ENCODE assay signal across 31 cellular contexts in the genomic region with DNA sequence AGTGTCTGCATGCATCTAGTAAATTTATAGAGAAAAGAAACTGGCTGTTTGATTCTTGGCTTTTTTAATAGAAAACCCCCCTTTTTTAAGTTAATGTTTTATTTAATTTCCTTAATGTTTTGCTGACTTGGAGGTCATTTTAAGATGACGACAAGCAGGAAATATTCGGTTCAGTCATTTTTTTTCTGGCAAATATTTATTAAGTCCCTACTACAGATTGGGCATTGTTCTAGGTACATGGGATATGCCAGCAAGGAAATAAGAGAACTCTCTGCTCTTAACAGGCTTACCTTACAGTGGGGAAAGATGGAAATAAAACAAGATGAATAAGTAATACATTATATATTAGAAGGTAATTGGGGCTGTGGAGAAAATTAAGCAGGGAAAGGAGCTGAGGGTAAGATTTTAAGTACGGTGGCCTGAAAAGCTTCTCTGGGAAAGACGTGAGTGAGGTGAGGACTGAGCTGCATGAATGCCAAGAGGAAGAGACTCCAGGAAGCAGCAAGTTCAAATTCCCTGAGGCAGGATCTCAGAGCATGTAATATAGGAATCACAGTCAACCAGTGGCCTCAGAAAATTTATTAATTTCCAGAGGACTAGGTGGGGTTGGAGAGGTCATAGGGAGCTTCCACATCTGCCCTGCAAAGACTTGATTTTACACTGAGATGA.
"Had no signal": no experiment of that assay in that cellular context is flagged by ENCODE, and none has a peak within 500 bp of the region (broad histone marks: within the 10 kb centered on the region; RNA-seq: fewer than 3 reads in every experiment).

No MANE protein-coding gene starts in this region.

- H3K27me3 ChIP-seq: cardiac muscle cell, colonic mucosa, ovary, right lobe of liver, transverse colon had no signal

- H3K27ac ChIP-seq: cardiac muscle cell, colonic mucosa, epithelial cell of prostate, esophagus muscularis mucosa, ovary, right lobe of liver, suprapubic skin, transverse colon had no signal

- H3K4me3 Mint-ChIP-seq: central memory CD8-positive, alpha-beta T cell; dendritic cell treated with granulocyte-macrophage colony-stimulating factor and Interleukin-4, amounts not matched to agents 40 ng/mL and 50 ng/mL, for 4 days; endodermal cell; immature natural killer cell; memory B cell; mesothelial cell of epicardium; nephron progenitor cell; stimulated activated naive CD8-positive, alpha-beta T cell treated with anti-CD3 and anti-CD28 coated beads, Interleukin-15, amount 100 ng/mL, for 72 hours had no signal

- H3K27me3 Mint-ChIP-seq: stimulated activated naive CD8-positive, alpha-beta T cell treated with anti-CD3 and anti-CD28 coated beads, Interleukin-15, amount 100 ng/mL, for 72 hours had no signal

- H3K9me3 Mint-ChIP-seq: central memory CD8-positive, alpha-beta T cell; dendritic cell treated with granulocyte-macrophage colony-stimulating factor and Interleukin-4, amounts not matched to agents 40 ng/mL and 50 ng/mL, for 4 days; endodermal cell; mesothelial cell of epicardium; nephron progenitor cell; stimulated activated naive CD8-positive, alpha-beta T cell treated with anti-CD3 and anti-CD28 coated beads, Interleukin-15, amount 100 ng/mL, for 72 hours had no signal

- H3K36me3 ChIP-seq: cardiac muscle cell, colonic mucosa, esophagus muscularis mucosa, ovary, right lobe of liver, suprapubic skin, transverse colon had no signal

- H3K27ac Mint-ChIP-seq: dendritic cell treated with granulocyte-macrophage colony-stimulating factor and Interleukin-4, amounts not matched to agents 40 ng/mL and 50 ng/mL, for 4 days; endodermal cell; immature natural killer cell; memory B cell; mesothelial cell of epicardium; nephron progenitor cell; stimulated activated naive CD8-positive, alpha-beta T cell treated with anti-CD3 and anti-CD28 coated beads, Interleukin-15, amount 100 ng/mL, for 72 hours had no signal

- H3K4me2 ChIP-seq: smooth muscle cell had no signal

- H3K36me3 Mint-ChIP-seq: immature natural killer cell, memory B cell, naive B cell had no signal

- H3K4me1 ChIP-seq: colonic mucosa, esophagus muscularis mucosa, right lobe of liver, suprapubic skin, transverse colon had no signal

- FAIRE-seq: keratinocyte had no signal

- H3K4me1 Mint-ChIP-seq: central memory CD8-positive, alpha-beta T cell; immature natural killer cell; memory B cell; mesothelial cell of epicardium; naive B cell; nephron progenitor cell; stimulated activated naive CD8-positive, alpha-beta T cell treated with anti-CD3 and anti-CD28 coated beads, Interleukin-15, amount 100 ng/mL, for 72 hours had no signal

- DNase-seq: colonic mucosa; effector CD8-positive, alpha-beta T cell; endodermal cell; foreskin melanocyte; hypothalamus; immature natural killer cell; mucosa of descending colon; naive B cell; nephron progenitor cell; nucleus accumbens; ovary; right lobe of liver; stimulated activated CD4-positive, alpha-beta T cell treated with anti-CD3 and anti-CD28 coated beads, Interleukin-12 subunit alpha, Interleukin-12 subunit beta, amount 100 ng/mL, for 4 hours; stimulated activated CD4-positive, alpha-beta T cell treated with anti-CD3 and anti-CD28 coated beads, Interleukin-1b, Interleukin-23, amount 100 ng/mL, for 48 hours; stimulated activated CD4-positive, alpha-beta T cell treated with anti-CD3 and anti-CD28 coated beads, Interleukin-4, amount 100 ng/mL, for 1 hour; stimulated activated CD8-positive, alpha-beta memory T cell treated with anti-CD3 and anti-CD28 coated beads, Interleukin-4, amount 100 ng/mL, for 48 hours; stimulated activated naive CD4-positive, alpha-beta T cell; stimulated activated naive CD8-positive, alpha-beta T cell treated with anti-CD3 and anti-CD28 coated beads, Interleukin-15, amount 100 ng/mL, for 72 hours; transverse colon had no signal

- H3K9me3 ChIP-seq: colonic mucosa, esophagus muscularis mucosa, mucosa of descending colon, ovary, right lobe of liver, suprapubic skin, transverse colon had no signal

- H3K4me3 ChIP-seq: cardiac muscle cell, colonic mucosa, esophagus muscularis mucosa, lung, mucosa of descending colon, ovary, right lobe of liver, smooth muscle cell, suprapubic skin, transverse colon had no signal

- ATAC-seq: left lobe of liver; mucosa of descending colon; right lobe of liver; stimulated activated naive CD8-positive, alpha-beta T cell treated with anti-CD3 and anti-CD28 coated beads, Interleukin-15, amount 100 ng/mL, for 72 hours had no signal
